Comparison of ENCODE assay signal across 1 cellular context in genomic region chr4:75722417-75722816, GRCh38.
TF ChIP-seq lines count a peak whose summit lies in the region.

No MANE protein-coding gene starts in this region.

TF ChIP-seq in HepG2, 621 proteins besides CTCF, POLR2A, EP300 and RAD21:
- TF ChIP-seq, protein P1, sequence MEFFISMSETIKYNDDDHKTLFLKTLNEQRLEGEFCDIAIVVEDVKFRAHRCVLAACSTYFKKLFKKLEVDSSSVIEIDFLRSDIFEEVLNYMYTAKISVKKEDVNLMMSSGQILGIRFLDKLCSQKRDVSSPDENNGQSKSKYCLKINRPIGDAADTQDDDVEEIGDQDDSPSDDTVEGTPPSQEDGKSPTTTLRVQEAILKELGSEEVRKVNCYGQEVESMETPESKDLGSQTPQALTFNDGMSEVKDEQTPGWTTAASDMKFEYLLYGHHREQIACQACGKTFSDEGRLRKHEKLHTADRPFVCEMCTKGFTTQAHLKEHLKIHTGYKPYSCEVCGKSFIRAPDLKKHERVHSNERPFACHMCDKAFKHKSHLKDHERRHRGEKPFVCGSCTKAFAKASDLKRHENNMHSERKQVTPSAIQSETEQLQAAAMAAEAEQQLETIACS (CRISPR knock-in tag; IDR thresholded peaks at IDR 0.05) = no peak
- TF ChIP-seq ZNF570 (CRISPR knock-in tag; IDR thresholded peaks at IDR 0.05; ENCODE audit: borderline replicate concordance) = no peak
- no peak for TF ChIP-seq BCL6 (CRISPR knock-in tag; IDR thresholded peaks at IDR 0.05)
